ENCODE assay signal across 8 cellular contexts in genomic region chr14:94129111-94129757, GRCh38. TPM values are rescaled to one million over a fixed set of nuclear protein-coding genes. Genes with fewer than 3 reads are reported as not detected.
DNase-seq lines count a peak whose midpoint lies in the region; ATAC-seq and FAIRE-seq lines count a peak whose summit lies in the region.

Gene IFI27L2, minus strand, starts transcription at chr14:94129604. Its CDS starts 40 bp downstream, at chr14:94129564.

- no peaks in the 10 kb centered on the region for H3K36me3 Mint-ChIP-seq in activated T-helper 17 cell treated with anti-CD3 and anti-CD28 coated beads, Interleukin-2, amount 50 U/mL, for 72 hours (ENCODE audit: low read depth)
- H3K36me3 Mint-ChIP-seq in natural killer cell treated with Interleukin-12 subunit alpha and Interleukin-12 subunit beta and Interleukin-15 and Interleukin-18, amount 100 ng/mL, for 72 hours: no peaks in the 10 kb centered on the region

- peaks cover 16% of the 10 kb centered on the region for H3K4me1 Mint-ChIP-seq in activated T-helper 17 cell treated with anti-CD3 and anti-CD28 coated beads, Interleukin-2, amount 50 U/mL, for 72 hours
- peaks cover 17 to 25% of the 10 kb centered on the region in 2 donors for H3K4me1 Mint-ChIP-seq in natural killer cell treated with Interleukin-12 subunit alpha and Interleukin-12 subunit beta and Interleukin-15 and Interleukin-18, amount 100 ng/mL, for 72 hours (ENCODE audit: low read depth in 2 of 2)

- peak within 1 kb of the TSS; percentile 87 for H3K4me3 ChIP-seq in HUES48 (ENCODE audit: low read depth, low read length)

- no peaks in the 10 kb centered on the region for H3K27me3 Mint-ChIP-seq in activated T-helper 17 cell treated with anti-CD3 and anti-CD28 coated beads, Interleukin-2, amount 50 U/mL, for 72 hours
- peaks cover 0 to 7% of the 10 kb centered on the region in 2 donors for H3K27me3 Mint-ChIP-seq in natural killer cell treated with Interleukin-12 subunit alpha and Interleukin-12 subunit beta and Interleukin-15 and Interleukin-18, amount 100 ng/mL, for 72 hours

- H3K4me3 Mint-ChIP-seq in activated T-helper 17 cell treated with anti-CD3 and anti-CD28 coated beads, Interleukin-2, amount 50 U/mL, for 72 hours: peak within 1 kb of the TSS; percentile 94
- peak within 1 kb of the TSS; percentile 95 for H3K4me3 Mint-ChIP-seq in natural killer cell treated with Interleukin-12 subunit alpha and Interleukin-12 subunit beta and Interleukin-15 and Interleukin-18, amount 100 ng/mL, for 72 hours

- H3K27ac Mint-ChIP-seq in activated T-helper 17 cell treated with anti-CD3 and anti-CD28 coated beads, Interleukin-2, amount 50 U/mL, for 72 hours: peak within 1 kb of the TSS; percentile 74
- peak within 1 kb of the TSS; percentile 69 to 76 for H3K27ac Mint-ChIP-seq in natural killer cell treated with Interleukin-12 subunit alpha and Interleukin-12 subunit beta and Interleukin-15 and Interleukin-18, amount 100 ng/mL, for 72 hours

- no peak within 1 kb of the TSS for H3K9ac ChIP-seq in HUES48 (ENCODE audit: low read depth, low read length)

- peaks cover 9% of the 10 kb centered on the region; the same call in 1 of the 2 replicates for H3K4me1 ChIP-seq in HUES48 (ENCODE audit: control insufficient read depth, insufficient read depth, low read length)

- no peaks in the 10 kb centered on the region; the same call in 1 of the 2 replicates for H3K27me3 ChIP-seq in HUES48 (ENCODE audit: control insufficient read depth, insufficient read depth, low read length)

- peak; percentile 97 for ATAC-seq in GM21423 (IDR thresholded peaks at IDR 0.05; ENCODE audit: unreplicated experiment)
- ATAC-seq in activated T-helper 17 cell treated with anti-CD3 and anti-CD28 coated beads, Interleukin-2, amount 50 U/mL, for 72 hours (replicated peaks): peak; percentile 98
- ATAC-seq in natural killer cell treated with Interleukin-12 subunit alpha and Interleukin-12 subunit beta and Interleukin-15 and Interleukin-18, amount 100 ng/mL, for 72 hours: peak; percentile 98

- H3K9me3 Mint-ChIP-seq in activated T-helper 17 cell treated with anti-CD3 and anti-CD28 coated beads, Interleukin-2, amount 50 U/mL, for 72 hours: no peaks in the 10 kb centered on the region
- H3K9me3 Mint-ChIP-seq in natural killer cell treated with Interleukin-12 subunit alpha and Interleukin-12 subunit beta and Interleukin-15 and Interleukin-18, amount 100 ng/mL, for 72 hours: no peaks in the 10 kb centered on the region

- peak within 1 kb of the TSS; percentile 59 for H3K27ac ChIP-seq in HUES48 (ENCODE audit: low read depth, low read length)

- H3K36me3 ChIP-seq in HUES48 (ENCODE audit: control insufficient read depth, insufficient read depth, low read length): no peaks in the 10 kb centered on the region

- no peak for FAIRE-seq in RCC 7860 (lab: Jason Lieb, UNC)

- DNase-seq in DMS153 treated with DMSO at 0.1 percent for 48 hours (lab: John Stamatoyannopoulos, UW; ENCODE audit: unreplicated experiment) (peak; percentile 64), RCC 7860 (ENCODE audit: low spot score) (peak; percentile 9), fibroblast of peridontal ligament (ENCODE audit: extremely low read depth) (peak; percentile 74)
- peak; percentile 80 for DNase-seq in natural killer cell treated with Interleukin-12 subunit alpha and Interleukin-12 subunit beta and Interleukin-15 and Interleukin-18, amount 100 ng/mL, for 72 hours (ENCODE audit: low spot score)
- peak; percentile 66 for DNase-seq in stimulated activated naive CD4-positive, alpha-beta T cell treated with Interleukin-2 at 50 U/mL for 16 hours (lab: John Stamatoyannopoulos, UW)

- H3K9me3 ChIP-seq in HUES48 (ENCODE audit: control insufficient read depth, insufficient read depth, low read length): no peaks in the 10 kb centered on the region

RNA-seq across cellular contexts. Expression of gene IFI27L2, which starts in this region (rescaled TPM):
- total RNA-seq in activated T-helper 17 cell treated with anti-CD3 and anti-CD28 coated beads, Interleukin-2, amount 50 U/mL, for 72 hours: 10 to 100 TPM; 58.5 to 58.8 TPM
- total RNA-seq in natural killer cell treated with Interleukin-12 subunit alpha and Interleukin-12 subunit beta and Interleukin-15 and Interleukin-18, amount 100 ng/mL, for 72 hours: 10 to 100 TPM; 61.3 to 73.8 TPM

Comparison
In these comparisons a context has a peak if more than half of its experiments do, and no peak if none do; other contexts are left out.
1. Peak in every context shown above with its lines: DNase-seq, ATAC-seq, H3K4me3 ChIP-seq and H3K27ac ChIP-seq.
2. DNase-seq: peak in every context shown above with its lines; median percentile 80 in natural killer cell treated with Interleukin-12 subunit alpha and Interleukin-12 subunit beta and Interleukin-15 and Interleukin-18, amount 100 ng/mL, for 72 hours; 74 in fibroblast of peridontal ligament; 66 in stimulated activated naive CD4-positive, alpha-beta T cell treated with Interleukin-2 at 50 U/mL for 16 hours; 64 in DMS153 treated with DMSO at 0.1 percent for 48 hours; 9 in RCC 7860.